In genomic region chr16:77736879-77737278, GRCh38 we compare ENCODE assay signal across 18 cellular contexts. TPM values are rescaled to one million over a fixed set of nuclear protein-coding genes. Genes with fewer than 3 reads are reported as not detected.
A peak's percentile ranks its signal among the peaks of the same experiment; 100 is the strongest.
DNase-seq lines count a peak whose midpoint lies in the region; ATAC-seq, FAIRE-seq and TF ChIP-seq lines count a peak whose summit lies in the region.
"Had no signal": no experiment of that assay in that cellular context is flagged by ENCODE, and none has a peak within 500 bp of the region (broad histone marks: within the 10 kb centered on the region; RNA-seq: fewer than 3 reads in every experiment).

No MANE protein-coding gene starts in this region.

- no peak overlapping the region for H3K9ac ChIP-seq in HepG2 (ENCODE audit: insufficient read depth, low read depth, low read length)

- no peaks in the 10 kb centered on the region for H3K27me3 ChIP-seq in HepG2 (ENCODE audit: control insufficient read depth in 1 of 2, insufficient read depth in 2 of 2, low read length in 2 of 2)
- H3K27me3 ChIP-seq: cardiac muscle cell, SJCRH30 had no signal

- H2AFZ ChIP-seq in HepG2 (ENCODE audit: low read length) = no peak overlapping the region

- in situ Hi-C loops in HepG2 (cut with HindIII; ENCODE audit: extremely low pct_ligation_motif_present, low pct_unique_long_range_greater_than_20kb) = no loop called here

- TF ChIP-seq EP300 in HepG2 (IDR thresholded peaks at IDR 0.05; ENCODE audit: low read depth in 2 of 2, low read length in 2 of 2) (peak in 1 of 2 experiments; percentile 90; a peak in 2 of 4 replicates), HepG2 (CRISPR knock-in tag; IDR thresholded peaks at IDR 0.05; ENCODE audit: borderline replicate concordance) (no peak; the same call in 1 of the 2 replicates)

- H4K20me1 ChIP-seq in HepG2 (ENCODE audit: insufficient read depth, low read length) = no peaks in the 10 kb centered on the region

- no peak for TF ChIP-seq CTCF in HepG2 (CRISPR knock-in tag; IDR thresholded peaks at IDR 0.05)

- no peaks in the 10 kb centered on the region for H3K79me2 ChIP-seq in HepG2 (ENCODE audit: insufficient read depth, low read length)

- no TSS peak for BruUV-seq in HepG2 (replicated peaks; lab: Mats Ljungman, UMichigan)

- ATAC-seq in GM18867 (IDR thresholded peaks at IDR 0.05; ENCODE audit: unreplicated experiment) (peak; percentile 68), HG02840 (IDR thresholded peaks at IDR 0.05; ENCODE audit: low FRiP score, unreplicated experiment) (peak; percentile 58), HG03565 (IDR thresholded peaks at IDR 0.05; ENCODE audit: unreplicated experiment) (peak; percentile 87), HepG2 (peak; percentile 97)
- ATAC-seq: right cardiac atrium had no signal

- H3K9me3 ChIP-seq in HepG2 (ENCODE audit: low read length) = 0 out of 2 replicates have a peak, but pooled peaks cover 3% of the 10 kb centered on the region
- H3K9me3 ChIP-seq: SJCRH30 had no signal

- TF ChIP-seq POLR2A in HepG2 (IDR thresholded peaks at IDR 0.05; ENCODE audit: insufficient read depth in 1 of 2, low read depth in 2 of 2, low read length in 2 of 2) = no peak

- POLR2A ChIA-PET in HepG2 (lab: Yijun Ruan, JAX) = interaction anchor here (0.8 to 1.9 kb wide), 3 partner anchors 12 to 15 kb away, joined by 3 to 10 read pairs (median 5); partner anchors contain the start of gene NUDT7

- H3K27ac ChIP-seq in HepG2 (ENCODE audit: extremely low read length, insufficient read depth, low read length) = peak overlapping the region; percentile 68
- H3K27ac ChIP-seq: cardiac muscle cell, SJCRH30 had no signal

- intact Hi-C loops in HepG2 (cut with micrococcal nuclease; ENCODE audit: unreplicated experiment) = loop anchor here (2.0 kb wide), 1 partner anchor 14 kb away; the partner anchor contains the start of gene NUDT7

- no peak overlapping the region for H3K4me3 ChIP-seq in HepG2 (replicated peaks in 1 of 3; ENCODE audit: insufficient read depth in 1 of 3, low read depth in 2 of 3, low read length in 3 of 3)
- H3K4me3 ChIP-seq: cardiac muscle cell, lung, SJCRH30 had no signal

- peak; percentile 91 for DNase-seq in HepG2 (ENCODE audit: low spot score)
- DNase-seq in A172 (ENCODE audit: low spot score) = no peak
- no peak for DNase-seq in NCI-H524 treated with DMSO at 0.1 percent for 48 hours (lab: John Stamatoyannopoulos, UW)
- DNase-seq in HK-2 (ENCODE audit: unreplicated experiment) = no peak
- DNase-seq in mucosa of gallbladder (ENCODE audit: low spot score) = no peak
- DNase-seq: foreskin fibroblast; NCI-H2171; right cardiac atrium; SJCRH30; stimulated activated CD4-positive, alpha-beta T cell treated with anti-CD3 and anti-CD28 coated beads, Interleukin-4, amount 100 ng/mL, for 24 hours; stimulated activated naive CD4-positive, alpha-beta T cell had no signal

- WGBS in HepG2 (ENCODE audit: low lambda C conversion rate) = 6% methylated on average over 1 of the region's 1 CpG

- CTCF ChIA-PET in HepG2 (lab: Yijun Ruan, JAX; ENCODE audit: low intra/inter-chr PET ratio, low total read pairs) = no interaction called here

- peaks cover 42% of the 10 kb centered on the region for H3K4me1 ChIP-seq in HepG2 (ENCODE audit: insufficient read depth, low read length)
- H3K4me1 ChIP-seq: SJCRH30 had no signal

- H3K36me3 ChIP-seq in HepG2 (replicated peaks in 1 of 2; ENCODE audit: control insufficient read depth in 1 of 2, insufficient read depth in 2 of 2, low read length in 2 of 2) = no peaks in the 10 kb centered on the region; a peak in 1 of 5 replicates
- H3K36me3 ChIP-seq: cardiac muscle cell, SJCRH30 had no signal

- TF ChIP-seq RAD21 in HepG2 (CRISPR knock-in tag; IDR thresholded peaks at IDR 0.05) = no peak

- FAIRE-seq in HepG2 (lab: Jason Lieb, UNC) = peak; percentile 36
- FAIRE-seq: TTC549, urothelium cell line had no signal

- peak overlapping the region; percentile 20 for H3K4me2 ChIP-seq in HepG2 (ENCODE audit: low read depth, low read length)

TF ChIP-seq in HepG2, 621 proteins besides CTCF, POLR2A, EP300 and RAD21 (continues in another document):
- TF ChIP-seq EED (CRISPR knock-in tag; IDR thresholded peaks at IDR 0.05) = no peak
- no peak for TF ChIP-seq RBFOX2 (IDR thresholded peaks at IDR 0.05; ENCODE audit: low read depth, low read length)
- no peak for TF ChIP-seq TRAFD1 (CRISPR knock-in tag; IDR thresholded peaks at IDR 0.05; ENCODE audit: borderline replicate concordance)
- no peak for TF ChIP-seq MLLT10 (CRISPR knock-in tag; IDR thresholded peaks at IDR 0.05)
- peak; percentile 75; the same call in 1 of the 2 replicates for TF ChIP-seq EHMT2 (IDR thresholded peaks at IDR 0.05; ENCODE audit: borderline replicate concordance, low read depth, low read length)
- TF ChIP-seq PAWR (CRISPR knock-in tag; IDR thresholded peaks at IDR 0.05; ENCODE audit: borderline replicate concordance) = no peak
- TF ChIP-seq CHD4 (IDR thresholded peaks at IDR 0.05; ENCODE audit: borderline replicate concordance, low read length) = no peak

RNA-seq across cellular contexts. Expression of gene NUDT7, which starts 14.6 kb away (rescaled TPM):
- 14.3 and 17.8 TPM in 2 replicates for total RNA-seq in HepG2 (2016; rRNA removed; fragmentation: Illumina TruSeq; extraction: Trizol)
- 3.7 and 3.8 TPM in 2 replicates for total RNA-seq in HepG2 (2016; cell fraction: cytosol; rRNA removed; fragmentation: Illumina TruSeq; extraction: Trizol; ENCODE audit: low read depth)
- 15.0 and 20.1 TPM in 2 replicates for total RNA-seq in HepG2 (2016; cell fraction: insoluble cytoplasmic fraction; rRNA removed; fragmentation: Illumina TruSeq; extraction: Trizol)
- total RNA-seq in HepG2 (2016; cell fraction: membrane; rRNA removed; fragmentation: Illumina TruSeq; extraction: Trizol) = 8.1 and 8.5 TPM in 2 replicates
- 6.4 and 7.9 TPM in 2 replicates for total RNA-seq in HepG2 (2016; cell fraction: nucleus; rRNA removed; fragmentation: Illumina TruSeq; extraction: Trizol)
- polyA plus RNA-seq in HepG2 (2011; rRNA removed) = 18.0 and 23.9 TPM in 2 replicates
- 17.5 and 22.7 TPM in 2 replicates for polyA plus RNA-seq in HepG2 (2011; cell fraction: cytosol; rRNA removed)
- polyA plus RNA-seq in HepG2 (2011; cell fraction: nucleus; rRNA removed) = 5.7 and 8.9 TPM in 2 replicates
- polyA plus RNA-seq in HepG2 (2012) = 16.3 and 22.7 TPM in 2 replicates
- 4.7 and 5.5 TPM in 2 replicates for polyA plus RNA-seq in HepG2 (2016; cell fraction: cytosol; fragmentation: Illumina TruSeq; extraction: Trizol; ENCODE audit: low read depth)
- polyA plus RNA-seq in HepG2 (2016; cell fraction: insoluble cytoplasmic fraction; fragmentation: Illumina TruSeq; extraction: Trizol; ENCODE audit: low read depth) = 26.0 and 26.5 TPM in 2 replicates
- polyA plus RNA-seq in HepG2 (2016; cell fraction: membrane; fragmentation: Illumina TruSeq; extraction: Trizol; ENCODE audit: low read depth) = 10.6 and 12.1 TPM in 2 replicates
- 15.7 and 19.3 TPM in 2 replicates for polyA plus RNA-seq in HepG2 (2016; cell fraction: nucleus; fragmentation: Illumina TruSeq; extraction: Trizol; ENCODE audit: insufficient read depth, low read depth)
- 12.6 and 34.2 TPM in 2 replicates for polyA minus RNA-seq in HepG2 (2011; rRNA and poly(A)+ RNA removed; ENCODE audit: low replicate concordance)
- polyA minus RNA-seq in HepG2 (2011; cell fraction: cytosol; rRNA and poly(A)+ RNA removed) = 8.9 and 11.2 TPM in 2 replicates
- polyA minus RNA-seq in HepG2 (2011; cell fraction: nucleus; rRNA and poly(A)+ RNA removed) = 6.8 and 11.7 TPM in 2 replicates
- 4.9 and 5.4 TPM in 2 replicates for total RNA-seq in A172 (2014; rRNA removed; shearing (Covaris generic))
- 11.6 TPM for total RNA-seq in mucosa of gallbladder
- total RNA-seq: SJCRH30 had no signal

RNA-seq across cellular contexts. Expression of gene VAT1L, which starts 51.5 kb away (rescaled TPM):
- total RNA-seq in HepG2 (2016; rRNA removed; fragmentation: Illumina TruSeq; extraction: Trizol) (not detected in 2 replicates), mucosa of gallbladder (12.2 TPM)
- not detected in 2 replicates for total RNA-seq in HepG2 (2016; cell fraction: cytosol; rRNA removed; fragmentation: Illumina TruSeq; extraction: Trizol; ENCODE audit: low read depth)
- not detected in 2 replicates for total RNA-seq in HepG2 (2016; cell fraction: insoluble cytoplasmic fraction; rRNA removed; fragmentation: Illumina TruSeq; extraction: Trizol)
- not detected in 2 replicates for total RNA-seq in HepG2 (2016; cell fraction: membrane; rRNA removed; fragmentation: Illumina TruSeq; extraction: Trizol)
- not detected in 2 replicates for total RNA-seq in HepG2 (2016; cell fraction: nucleus; rRNA removed; fragmentation: Illumina TruSeq; extraction: Trizol)
- polyA plus RNA-seq in HepG2 (2011; rRNA removed) = not detected in 2 replicates
- polyA plus RNA-seq in HepG2 (2011; cell fraction: cytosol; rRNA removed) = 0.01 TPM in 1 of 2 replicates, not detected in the other
- not detected in 2 replicates for polyA plus RNA-seq in HepG2 (2011; cell fraction: nucleus; rRNA removed)
- not detected in 2 replicates for polyA plus RNA-seq in HepG2 (2012)
- not detected in 2 replicates for polyA plus RNA-seq in HepG2 (2016; cell fraction: cytosol; fragmentation: Illumina TruSeq; extraction: Trizol; ENCODE audit: low read depth)
- polyA plus RNA-seq in HepG2 (2016; cell fraction: insoluble cytoplasmic fraction; fragmentation: Illumina TruSeq; extraction: Trizol; ENCODE audit: low read depth) = not detected in 2 replicates
- not detected in 2 replicates for polyA plus RNA-seq in HepG2 (2016; cell fraction: membrane; fragmentation: Illumina TruSeq; extraction: Trizol; ENCODE audit: low read depth)
- polyA plus RNA-seq in HepG2 (2016; cell fraction: nucleus; fragmentation: Illumina TruSeq; extraction: Trizol; ENCODE audit: insufficient read depth, low read depth) = not detected in 2 replicates
- polyA minus RNA-seq in HepG2 (2011; rRNA and poly(A)+ RNA removed; ENCODE audit: low replicate concordance) = not detected in 2 replicates
- polyA minus RNA-seq in HepG2 (2011; cell fraction: cytosol; rRNA and poly(A)+ RNA removed) = not detected in 2 replicates
- polyA minus RNA-seq in HepG2 (2011; cell fraction: nucleus; rRNA and poly(A)+ RNA removed) = not detected in 2 replicates
- total RNA-seq in A172 (2014; rRNA removed; shearing (Covaris generic)) = not detected in 2 replicates
- total RNA-seq: SJCRH30 had no signal

Comparison
In these comparisons a context has a peak if more than half of its experiments do, and no peak if none do; other contexts are left out.
1. RNA of gene VAT1L, which starts 51.5 kb away (total RNA-seq): 12.2 TPM in mucosa of gallbladder (single experiment); not detected in HepG2 and not detected in A172; every median in the first group is over 10 times any median in the second.
2. Peak in every context shown above with its lines, with median percentiles within 50 percentile points of each other: ATAC-seq.